In genomic region chr1:41380979-41381690, GRCh38 we compare ENCODE assay signal across 8 cellular contexts. TPM values are rescaled to one million over a fixed set of nuclear protein-coding genes. Genes with fewer than 3 reads are reported as not detected.
A peak's percentile ranks its signal among the peaks of the same experiment; 100 is the strongest.
DNase-seq lines count a peak whose midpoint lies in the region; ATAC-seq and TF ChIP-seq lines count a peak whose summit lies in the region.

No MANE protein-coding gene starts in this region.

- no peaks in the 10 kb centered on the region for H3K36me3 ChIP-seq in BLaER1 treated with 17β-estradiol and CSF1 and Interleukin-3, amounts not matched to agents 10 nM and 100 nM
- no peaks in the 10 kb centered on the region for H3K36me3 ChIP-seq in left ventricle myocardium inferior

- CTCF ChIA-PET in activated CD8-positive, alpha-beta T cell treated with anti-CD3 and anti-CD28 coated beads, Interleukin-2, amount 10 ng/mL, durations not matched to agents 7 days and 5 days (lab: Charles Lee): interaction anchor here (0.7 to 1.2 kb wide), 2 partner anchors 15 to 19 kb away, joined by 3 read pairs; no protein-coding TSS in a partner anchor

- no peak overlapping the region for H3K27ac Mint-ChIP-seq in activated CD8-positive, alpha-beta T cell treated with anti-CD3 and anti-CD28 coated beads, Interleukin-2, amount 10 ng/mL, durations not matched to agents 7 days and 5 days

- POLR2A ChIA-PET in activated CD8-positive, alpha-beta T cell treated with anti-CD3 and anti-CD28 coated beads, Interleukin-2, amount 10 ng/mL, durations not matched to agents 7 days and 5 days (lab: Charles Lee): no interaction called here

- H3K9me3 ChIP-seq in BLaER1 treated with 17β-estradiol and CSF1 and Interleukin-3, amounts not matched to agents 10 nM and 100 nM (replicated peaks in 1 of 11): no peaks in the 10 kb centered on the region
- H3K9me3 ChIP-seq in left ventricle myocardium inferior (replicated peaks): no peaks in the 10 kb centered on the region

- intact Hi-C loops in left ventricle myocardium inferior (cut with micrococcal nuclease): no loop called here

- H3K4me2 ChIP-seq in BLaER1 treated with 17β-estradiol and CSF1 and Interleukin-3, amounts not matched to agents 10 nM and 100 nM: peak overlapping the region; percentile 83 to 97 (median 91)

- peaks cover 12% of the 10 kb centered on the region for H3K4me1 Mint-ChIP-seq in activated CD8-positive, alpha-beta T cell treated with anti-CD3 and anti-CD28 coated beads, Interleukin-2, amount 10 ng/mL, durations not matched to agents 7 days and 5 days (ENCODE audit: low read depth)

- DNase-seq in NCI-H1105 treated with DMSO at 0.1 percent for 48 hours (lab: John Stamatoyannopoulos, UW) (peak; percentile 94), left ventricle myocardium inferior (peak; percentile 61), retinal pigment epithelial cell (ENCODE audit: low read depth) (peak; percentile 52), activated gamma-delta T cell (lab: John Stamatoyannopoulos, UW) (no peak), GM13977 (ENCODE audit: low spot score) (no peak)
- DNase-seq in activated CD8-positive, alpha-beta T cell treated with anti-CD3 and anti-CD28 coated beads, Interleukin-2, amount 10 ng/mL, durations not matched to agents 7 days and 5 days: no peak

- H3K4me1 ChIP-seq in BLaER1 treated with 17β-estradiol and CSF1 and Interleukin-3, amounts not matched to agents 10 nM and 100 nM: peaks cover 34 to 80% (median 79%) of the 10 kb centered on the region in 10 experiments
- H3K4me1 ChIP-seq in left ventricle myocardium inferior: peaks cover 35% of the 10 kb centered on the region

- H3K9ac ChIP-seq in BLaER1 treated with 17β-estradiol and CSF1 and Interleukin-3, amounts not matched to agents 10 nM and 100 nM: peak overlapping the region; percentile 53 to 76 (median 71); a peak in 16 of 22 replicates

- H4K20me1 ChIP-seq in BLaER1 treated with 17β-estradiol and CSF1 and Interleukin-3, amounts not matched to agents 10 nM and 100 nM: peaks cover 0 to 89% (median 28%) of the 10 kb centered on the region in 11 experiments; a peak in 13 of 22 replicates

- H3K27me3 Mint-ChIP-seq in activated CD8-positive, alpha-beta T cell treated with anti-CD3 and anti-CD28 coated beads, Interleukin-2, amount 10 ng/mL, durations not matched to agents 7 days and 5 days (ENCODE audit: low read depth): peaks cover 54% of the 10 kb centered on the region

- H3K36me3 Mint-ChIP-seq in activated CD8-positive, alpha-beta T cell treated with anti-CD3 and anti-CD28 coated beads, Interleukin-2, amount 10 ng/mL, durations not matched to agents 7 days and 5 days (ENCODE audit: low read depth): no peaks in the 10 kb centered on the region

- H3K4me3 Mint-ChIP-seq in activated CD8-positive, alpha-beta T cell treated with anti-CD3 and anti-CD28 coated beads, Interleukin-2, amount 10 ng/mL, durations not matched to agents 7 days and 5 days: peak overlapping the region; percentile 59

- in situ Hi-C loops in GM13977 (cut with MboI; ENCODE audit: low pct_unique_long_range_greater_than_20kb, low sequenced_read_pairs, unreplicated experiment): no loop called here

- H3K9me3 Mint-ChIP-seq in activated CD8-positive, alpha-beta T cell treated with anti-CD3 and anti-CD28 coated beads, Interleukin-2, amount 10 ng/mL, durations not matched to agents 7 days and 5 days (ENCODE audit: insufficient read depth): no peaks in the 10 kb centered on the region

- TF ChIP-seq CTCF in left ventricle myocardium inferior (IDR thresholded peaks at IDR 0.05; ENCODE audit: borderline replicate concordance) (no peak), retinal pigment epithelial cell (conservative IDR thresholded peaks at IDR 0.05; ENCODE audit: low read depth, low read length) (no peak), GM13977 (IDR thresholded peaks at IDR 0.05; ENCODE audit: extremely low read depth, insufficient read depth, missing control alignments) (no peak)

- H3K27me3 ChIP-seq in BLaER1 treated with 17β-estradiol and CSF1 and Interleukin-3, amounts not matched to agents 10 nM and 100 nM: peaks cover 61 to 78% (median 65%) of the 10 kb centered on the region in 11 experiments
- peaks cover 47% of the 10 kb centered on the region for H3K27me3 ChIP-seq in left ventricle myocardium inferior (ENCODE audit: low read depth)

- ATAC-seq in activated CD8-positive, alpha-beta T cell treated with anti-CD3 and anti-CD28 coated beads, Interleukin-2, amount 10 ng/mL, durations not matched to agents 7 days and 5 days: no peak
- no peak for ATAC-seq in HG02973 (IDR thresholded peaks at IDR 0.05; ENCODE audit: unreplicated experiment)

- peak overlapping the region in 7 of 11 experiments; percentile 26 to 67 (median 58); a peak in 9 of 22 replicates for H3K27ac ChIP-seq in BLaER1 treated with 17β-estradiol and CSF1 and Interleukin-3, amounts not matched to agents 10 nM and 100 nM
- peak overlapping the region; percentile 89 for H3K27ac ChIP-seq in left ventricle myocardium inferior (replicated peaks)

- peak overlapping the region; percentile 49 to 72 (median 61); a peak in 18 of 20 replicates for H3K4me3 ChIP-seq in BLaER1 treated with 17β-estradiol and CSF1 and Interleukin-3, amounts not matched to agents 10 nM and 100 nM
- H3K4me3 ChIP-seq in left ventricle myocardium inferior (peak overlapping the region; percentile 69), retinal pigment epithelial cell (ENCODE audit: low read length) (peak overlapping the region; percentile 8)

RNA-seq across cellular contexts. Expression of gene FOXO6, which starts 19.9 kb away (rescaled TPM):
- under 1 TPM; 0.24 to 0.31 TPM for total RNA-seq in activated CD8-positive, alpha-beta T cell treated with anti-CD3 and anti-CD28 coated beads, Interleukin-2, amount 10 ng/mL, durations not matched to agents 7 days and 5 days
- 2.1 TPM for total RNA-seq in left ventricle myocardium inferior

Comparison
In these comparisons a context has a peak if more than half of its experiments do, and no peak if none do; other contexts are left out.
1. H3K4me3 ChIP-seq: peak in every context shown above with its lines; median percentile 69 in left ventricle myocardium inferior; 61 in BLaER1 treated with 17β-estradiol and CSF1 and Interleukin-3, amounts not matched to agents 10 nM and 100 nM; 8 in retinal pigment epithelial cell.
2. DNase-seq: peak in NCI-H1105 treated with DMSO at 0.1 percent for 48 hours (single experiment), left ventricle myocardium inferior (single experiment) and retinal pigment epithelial cell (single experiment); none in activated CD8-positive, alpha-beta T cell treated with anti-CD3 and anti-CD28 coated beads, Interleukin-2, amount 10 ng/mL, durations not matched to agents 7 days and 5 days (single experiment), activated gamma-delta T cell (single experiment) and GM13977 (single experiment).